ENCODE assay signal across 2 cellular contexts in genomic region chr5:131795879-131796792, GRCh38.
A peak's percentile ranks its signal among the peaks of the same experiment; 100 is the strongest.
TF ChIP-seq lines count a peak whose summit lies in the region.

No MANE protein-coding gene starts in this region.

TF ChIP-seq in IMR-90, 13 proteins besides CTCF, POLR2A, EP300 and RAD21:
- TF ChIP-seq USF2 (IDR thresholded peaks at IDR 0.05; ENCODE audit: low read depth, low read length) (peak; percentile 57), MAZ (IDR thresholded peaks at IDR 0.05; ENCODE audit: borderline replicate concordance, low read depth, low read length) (no peak), SMC3 (IDR thresholded peaks at IDR 0.05; ENCODE audit: low read depth, low read length) (0 out of 2 replicates have a peak, but pooled peaks have one; percentile 8), MXI1 (IDR thresholded peaks at IDR 0.05; ENCODE audit: borderline replicate concordance, low read depth, low read length) (peak; percentile 56; the same call in 1 of the 2 replicates), RFX5 (IDR thresholded peaks at IDR 0.05; ENCODE audit: low read depth, low read length) (no peak), BHLHE40 (IDR thresholded peaks at IDR 0.05; ENCODE audit: low read depth, low read length) (peak; percentile 81), CHD1 (IDR thresholded peaks at IDR 0.05; ENCODE audit: low read depth, low read length) (no peak), CEBPB (IDR thresholded peaks at IDR 0.05; ENCODE audit: low read depth, low read length) (no peak), RCOR1 (IDR thresholded peaks at IDR 0.05; ENCODE audit: insufficient replicate concordance, low read length) (no peak), NFE2L2 (IDR thresholded peaks at IDR 0.05; ENCODE audit: low read depth, low read length) (no peak), MAFK (IDR thresholded peaks at IDR 0.05; ENCODE audit: low read depth, low read length) (no peak), FOS (IDR thresholded peaks at IDR 0.05; ENCODE audit: low read depth, low read length) (no peak)
- TF ChIP-seq, protein P1, sequence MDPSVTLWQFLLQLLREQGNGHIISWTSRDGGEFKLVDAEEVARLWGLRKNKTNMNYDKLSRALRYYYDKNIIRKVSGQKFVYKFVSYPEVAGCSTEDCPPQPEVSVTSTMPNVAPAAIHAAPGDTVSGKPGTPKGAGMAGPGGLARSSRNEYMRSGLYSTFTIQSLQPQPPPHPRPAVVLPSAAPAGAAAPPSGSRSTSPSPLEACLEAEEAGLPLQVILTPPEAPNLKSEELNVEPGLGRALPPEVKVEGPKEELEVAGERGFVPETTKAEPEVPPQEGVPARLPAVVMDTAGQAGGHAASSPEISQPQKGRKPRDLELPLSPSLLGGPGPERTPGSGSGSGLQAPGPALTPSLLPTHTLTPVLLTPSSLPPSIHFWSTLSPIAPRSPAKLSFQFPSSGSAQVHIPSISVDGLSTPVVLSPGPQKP (IDR thresholded peaks at IDR 0.05; ENCODE audit: borderline replicate concordance, low read depth, low read length): no peak

TF ChIP-seq in liver, 16 proteins besides CTCF, POLR2A, EP300 and RAD21 (continued from another document):
- no peak for TF ChIP-seq ZBTB33 (IDR thresholded peaks at IDR 0.05)
- TF ChIP-seq, protein P2, sequence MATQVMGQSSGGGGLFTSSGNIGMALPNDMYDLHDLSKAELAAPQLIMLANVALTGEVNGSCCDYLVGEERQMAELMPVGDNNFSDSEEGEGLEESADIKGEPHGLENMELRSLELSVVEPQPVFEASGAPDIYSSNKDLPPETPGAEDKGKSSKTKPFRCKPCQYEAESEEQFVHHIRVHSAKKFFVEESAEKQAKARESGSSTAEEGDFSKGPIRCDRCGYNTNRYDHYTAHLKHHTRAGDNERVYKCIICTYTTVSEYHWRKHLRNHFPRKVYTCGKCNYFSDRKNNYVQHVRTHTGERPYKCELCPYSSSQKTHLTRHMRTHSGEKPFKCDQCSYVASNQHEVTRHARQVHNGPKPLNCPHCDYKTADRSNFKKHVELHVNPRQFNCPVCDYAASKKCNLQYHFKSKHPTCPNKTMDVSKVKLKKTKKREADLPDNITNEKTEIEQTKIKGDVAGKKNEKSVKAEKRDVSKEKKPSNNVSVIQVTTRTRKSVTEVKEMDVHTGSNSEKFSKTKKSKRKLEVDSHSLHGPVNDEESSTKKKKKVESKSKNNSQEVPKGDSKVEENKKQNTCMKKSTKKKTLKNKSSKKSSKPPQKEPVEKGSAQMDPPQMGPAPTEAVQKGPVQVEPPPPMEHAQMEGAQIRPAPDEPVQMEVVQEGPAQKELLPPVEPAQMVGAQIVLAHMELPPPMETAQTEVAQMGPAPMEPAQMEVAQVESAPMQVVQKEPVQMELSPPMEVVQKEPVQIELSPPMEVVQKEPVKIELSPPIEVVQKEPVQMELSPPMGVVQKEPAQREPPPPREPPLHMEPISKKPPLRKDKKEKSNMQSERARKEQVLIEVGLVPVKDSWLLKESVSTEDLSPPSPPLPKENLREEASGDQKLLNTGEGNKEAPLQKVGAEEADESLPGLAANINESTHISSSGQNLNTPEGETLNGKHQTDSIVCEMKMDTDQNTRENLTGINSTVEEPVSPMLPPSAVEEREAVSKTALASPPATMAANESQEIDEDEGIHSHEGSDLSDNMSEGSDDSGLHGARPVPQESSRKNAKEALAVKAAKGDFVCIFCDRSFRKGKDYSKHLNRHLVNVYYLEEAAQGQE (IDR thresholded peaks at IDR 0.05): peak; percentile 17
- TF ChIP-seq, protein P3, sequence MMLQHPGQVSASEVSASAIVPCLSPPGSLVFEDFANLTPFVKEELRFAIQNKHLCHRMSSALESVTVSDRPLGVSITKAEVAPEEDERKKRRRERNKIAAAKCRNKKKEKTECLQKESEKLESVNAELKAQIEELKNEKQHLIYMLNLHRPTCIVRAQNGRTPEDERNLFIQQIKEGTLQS (IDR thresholded peaks at IDR 0.05): no peak
- no peak for TF ChIP-seq JUND (IDR thresholded peaks at IDR 0.05)
- no peak for TF ChIP-seq FOXA1 (IDR thresholded peaks at IDR 0.05)
- TF ChIP-seq EGR1 (IDR thresholded peaks at IDR 0.05; ENCODE audit: low read depth in 2 of 2): no peak
- TF ChIP-seq HNF4G (IDR thresholded peaks at IDR 0.05): no peak
- no peak for TF ChIP-seq FOXA2 (IDR thresholded peaks at IDR 0.05)
- TF ChIP-seq HNF4A (conservative IDR thresholded peaks at IDR 0.05): peak; percentile 45 to 46
TF ChIP-seq in liver: peak in this region for 4.
